Comparison of ENCODE assay signal across 16 cellular contexts in the genomic region with DNA sequence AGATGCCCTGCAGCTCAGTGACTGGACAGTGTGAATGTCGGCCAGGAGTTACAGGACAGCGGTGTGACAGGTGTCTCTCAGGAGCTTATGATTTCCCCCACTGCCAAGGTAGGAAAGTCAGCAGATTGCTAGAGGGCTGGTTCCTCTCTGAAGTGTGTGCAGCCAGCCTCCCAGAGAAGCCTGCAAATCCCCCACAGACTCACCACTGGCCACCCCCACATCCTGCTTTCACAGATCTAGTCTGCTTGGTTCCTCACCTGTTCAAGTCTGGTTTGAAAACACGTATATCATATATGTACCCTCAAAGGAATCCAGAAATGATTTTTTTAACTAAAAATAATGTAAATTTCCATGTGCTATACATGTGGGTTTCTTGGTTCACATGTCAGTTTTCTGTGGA.
DNase-seq lines count a peak whose midpoint lies in the region; ATAC-seq and TF ChIP-seq lines count a peak whose summit lies in the region.
"Had no signal": no experiment of that assay in that cellular context is flagged by ENCODE, and none has a peak within 500 bp of the region (broad histone marks: within the 10 kb centered on the region; RNA-seq: fewer than 3 reads in every experiment).

No MANE protein-coding gene starts in this region.

- DNase-seq in GM12864 (ENCODE audit: low read depth) (peak; percentile 22), memory B cell (ENCODE audit: low spot score in 2 of 2) (no peak), WTC11 (ENCODE audit: low spot score) (no peak), coronary artery (ENCODE audit: low spot score) (no peak), dorsolateral prefrontal cortex (no peak), immature natural killer cell (no peak)
- DNase-seq in activated CD4-positive, alpha-beta T cell treated with anti-CD3 and anti-CD28 coated beads, Interleukin-2, amount 50 U/mL, for 48 hours: peak; percentile 15 to 29
- DNase-seq: activated B cell treated with CpG ODN at 0.5 μM for 24 hours; Calu3; NCI-H1105 treated with DMSO at 0.1 percent for 48 hours; nucleus accumbens; stimulated activated CD4-positive, alpha-beta T cell treated with anti-CD3 and anti-CD28 coated beads, Interleukin-12 subunit alpha, Interleukin-12 subunit beta, amount 100 ng/mL, for 4 hours had no signal

- H3K4me3 ChIP-seq in GM12864 (ENCODE audit: low read depth, low read length) (no peak overlapping the region), coronary artery (no peak overlapping the region), dorsolateral prefrontal cortex (no peak overlapping the region)
- H3K4me3 ChIP-seq: hepatocyte, SJSA1 had no signal

- CTCF ChIA-PET in WTC11 (lab: Charles Lee): interaction anchor here (1.0 to 1.2 kb wide), 3 partner anchors 108 to 312 kb away, joined by 3 read pairs; no protein-coding TSS in a partner anchor

- H3K27ac Mint-ChIP-seq in memory B cell (no peak overlapping the region), WTC11 (no peak overlapping the region), immature natural killer cell (no peak overlapping the region)
- H3K27ac Mint-ChIP-seq: activated B cell treated with CpG ODN at 0.5 μM for 24 hours; stimulated activated naive CD8-positive, alpha-beta T cell treated with anti-CD3 and anti-CD28 coated beads, Interleukin-15, Interleukin-2, amounts not matched to agents 100 ng/mL and 50 ng/mL, for 24 hours had no signal

- H3K27me3 Mint-ChIP-seq in memory B cell: peaks cover 5% of the 10 kb centered on the region
- peaks cover 2% of the 10 kb centered on the region; the same call in 1 of the 2 replicates for H3K27me3 Mint-ChIP-seq in WTC11 (ENCODE audit: low read depth)
- peaks cover 1 to 7% (median 2%) of the 10 kb centered on the region in 3 donors for H3K27me3 Mint-ChIP-seq in immature natural killer cell (ENCODE audit: low read depth in 3 of 3)
- H3K27me3 Mint-ChIP-seq: stimulated activated naive CD8-positive, alpha-beta T cell treated with anti-CD3 and anti-CD28 coated beads, Interleukin-15, Interleukin-2, amounts not matched to agents 100 ng/mL and 50 ng/mL, for 24 hours had no signal

- H3K27ac ChIP-seq in coronary artery (no peak overlapping the region), dorsolateral prefrontal cortex (no peak overlapping the region)
- H3K27ac ChIP-seq: hepatocyte, SJSA1 had no signal

- H3K4me3 Mint-ChIP-seq in memory B cell (no peak overlapping the region), WTC11 (no peak overlapping the region), immature natural killer cell (no peak overlapping the region)
- H3K4me3 Mint-ChIP-seq: activated B cell treated with CpG ODN at 0.5 μM for 24 hours; stimulated activated naive CD8-positive, alpha-beta T cell treated with anti-CD3 and anti-CD28 coated beads, Interleukin-15, Interleukin-2, amounts not matched to agents 100 ng/mL and 50 ng/mL, for 24 hours had no signal

- intact Hi-C loops in dorsolateral prefrontal cortex (cut with DNase I): loop anchor here (5.0 to 10.0 kb wide), 4 partner anchors 107 to 314 kb away; no protein-coding TSS in a partner anchor

- no peaks in the 10 kb centered on the region for H3K27me3 ChIP-seq in dorsolateral prefrontal cortex
- H3K27me3 ChIP-seq: hepatocyte had no signal

- ATAC-seq in GM21529 (IDR thresholded peaks at IDR 0.05; ENCODE audit: unreplicated experiment): peak; percentile 83
- ATAC-seq in memory B cell (ENCODE audit: low read depth): peak; percentile 52
- ATAC-seq in WTC11: no peak

- TF ChIP-seq CTCF in GM12864 (IDR thresholded peaks at IDR 0.05; ENCODE audit: low read depth, low read length, missing control alignments) (no peak), WTC11 (IDR thresholded peaks at IDR 0.05) (no peak), coronary artery (IDR thresholded peaks at IDR 0.05) (no peak), dorsolateral prefrontal cortex (IDR thresholded peaks at IDR 0.05 in 54 of 56, conservative IDR thresholded peaks at IDR 0.05 in 2 of 56; ENCODE audit: low read depth in 1 of 56, partially characterized antibody in 56 of 56) (no peak)

- POLR2A ChIA-PET in WTC11 (lab: Charles Lee): no interaction called here

- H3K36me3 Mint-ChIP-seq in memory B cell: peaks cover 1% of the 10 kb centered on the region
- H3K36me3 Mint-ChIP-seq in WTC11: no peaks in the 10 kb centered on the region
- H3K36me3 Mint-ChIP-seq in immature natural killer cell: no peaks in the 10 kb centered on the region

- H3K4me1 Mint-ChIP-seq in memory B cell (no peaks in the 10 kb centered on the region), WTC11 (peaks cover 42% of the 10 kb centered on the region), immature natural killer cell (peaks cover 1 to 7% of the 10 kb centered on the region in 2 donors)
- H3K4me1 Mint-ChIP-seq: activated B cell treated with CpG ODN at 0.5 μM for 24 hours had no signal

- H3K9me3 Mint-ChIP-seq in memory B cell: peaks cover 1% of the 10 kb centered on the region
- H3K9me3 Mint-ChIP-seq in WTC11: peaks cover 11% of the 10 kb centered on the region
- H3K9me3 Mint-ChIP-seq in immature natural killer cell: no peaks in the 10 kb centered on the region
- H3K9me3 Mint-ChIP-seq: stimulated activated naive CD8-positive, alpha-beta T cell treated with anti-CD3 and anti-CD28 coated beads, Interleukin-15, Interleukin-2, amounts not matched to agents 100 ng/mL and 50 ng/mL, for 24 hours had no signal

TF ChIP-seq in WTC11, 78 proteins besides CTCF, POLR2A, EP300 and RAD21:
- TF ChIP-seq, protein P1, sequence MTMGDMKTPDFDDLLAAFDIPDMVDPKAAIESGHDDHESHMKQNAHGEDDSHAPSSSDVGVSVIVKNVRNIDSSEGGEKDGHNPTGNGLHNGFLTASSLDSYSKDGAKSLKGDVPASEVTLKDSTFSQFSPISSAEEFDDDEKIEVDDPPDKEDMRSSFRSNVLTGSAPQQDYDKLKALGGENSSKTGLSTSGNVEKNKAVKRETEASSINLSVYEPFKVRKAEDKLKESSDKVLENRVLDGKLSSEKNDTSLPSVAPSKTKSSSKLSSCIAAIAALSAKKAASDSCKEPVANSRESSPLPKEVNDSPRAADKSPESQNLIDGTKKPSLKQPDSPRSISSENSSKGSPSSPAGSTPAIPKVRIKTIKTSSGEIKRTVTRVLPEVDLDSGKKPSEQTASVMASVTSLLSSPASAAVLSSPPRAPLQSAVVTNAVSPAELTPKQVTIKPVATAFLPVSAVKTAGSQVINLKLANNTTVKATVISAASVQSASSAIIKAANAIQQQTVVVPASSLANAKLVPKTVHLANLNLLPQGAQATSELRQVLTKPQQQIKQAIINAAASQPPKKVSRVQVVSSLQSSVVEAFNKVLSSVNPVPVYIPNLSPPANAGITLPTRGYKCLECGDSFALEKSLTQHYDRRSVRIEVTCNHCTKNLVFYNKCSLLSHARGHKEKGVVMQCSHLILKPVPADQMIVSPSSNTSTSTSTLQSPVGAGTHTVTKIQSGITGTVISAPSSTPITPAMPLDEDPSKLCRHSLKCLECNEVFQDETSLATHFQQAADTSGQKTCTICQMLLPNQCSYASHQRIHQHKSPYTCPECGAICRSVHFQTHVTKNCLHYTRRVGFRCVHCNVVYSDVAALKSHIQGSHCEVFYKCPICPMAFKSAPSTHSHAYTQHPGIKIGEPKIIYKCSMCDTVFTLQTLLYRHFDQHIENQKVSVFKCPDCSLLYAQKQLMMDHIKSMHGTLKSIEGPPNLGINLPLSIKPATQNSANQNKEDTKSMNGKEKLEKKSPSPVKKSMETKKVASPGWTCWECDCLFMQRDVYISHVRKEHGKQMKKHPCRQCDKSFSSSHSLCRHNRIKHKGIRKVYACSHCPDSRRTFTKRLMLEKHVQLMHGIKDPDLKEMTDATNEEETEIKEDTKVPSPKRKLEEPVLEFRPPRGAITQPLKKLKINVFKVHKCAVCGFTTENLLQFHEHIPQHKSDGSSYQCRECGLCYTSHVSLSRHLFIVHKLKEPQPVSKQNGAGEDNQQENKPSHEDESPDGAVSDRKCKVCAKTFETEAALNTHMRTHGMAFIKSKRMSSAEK (CRISPR knock-in tag; IDR thresholded peaks at IDR 0.05; ENCODE audit: borderline replicate concordance): no peak
- no peak for TF ChIP-seq IRF2 (CRISPR knock-in tag; IDR thresholded peaks at IDR 0.05; ENCODE audit: borderline replicate concordance, low read depth)
- TF ChIP-seq ESRRA (CRISPR knock-in tag; IDR thresholded peaks at IDR 0.05; ENCODE audit: borderline replicate concordance): no peak
- TF ChIP-seq TEAD4 (CRISPR knock-in tag; IDR thresholded peaks at IDR 0.05): no peak

Comparison
In these comparisons a context has a peak if more than half of its experiments do, and no peak if none do; other contexts are left out.
1. DNase-seq: peak in GM12864 (single experiment) and activated CD4-positive, alpha-beta T cell treated with anti-CD3 and anti-CD28 coated beads, Interleukin-2, amount 50 U/mL, for 48 hours (2 of 2); none in memory B cell (0 of 2), WTC11 (single experiment), coronary artery (single experiment), dorsolateral prefrontal cortex (0 of 10) and immature natural killer cell (0 of 3).